In the genomic region with DNA sequence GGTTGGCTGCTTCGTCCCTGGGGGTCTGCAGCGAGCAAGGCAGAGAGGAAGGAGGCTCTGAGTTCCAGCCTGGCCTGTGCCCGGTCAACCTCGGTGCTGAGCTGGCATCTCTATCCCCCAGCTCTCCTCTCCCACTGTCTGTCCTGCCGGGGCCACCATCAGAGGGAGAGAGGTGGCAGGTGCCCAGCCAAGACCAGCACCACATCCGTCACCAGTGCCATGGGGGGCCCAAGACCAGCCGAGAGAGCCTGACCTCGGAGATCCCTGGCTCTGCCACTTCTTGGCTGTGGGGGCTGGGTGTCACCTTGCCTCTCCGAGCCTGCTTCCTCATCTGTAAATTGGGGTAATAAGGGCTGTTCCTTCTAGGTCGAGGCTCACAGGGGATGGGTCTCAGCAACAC, we compare ENCODE assay signal across 13 cellular contexts. TPM values are rescaled to one million over a fixed set of nuclear protein-coding genes. Genes with fewer than 3 reads are reported as not detected.
DNase-seq lines count a peak whose midpoint lies in the region; ATAC-seq lines count a peak whose summit lies in the region.
"Had no signal": no experiment of that assay in that cellular context is flagged by ENCODE, and none has a peak within 500 bp of the region (broad histone marks: within the 10 kb centered on the region; RNA-seq: fewer than 3 reads in every experiment).

No MANE protein-coding gene starts in this region.

- peaks cover 34% of the 10 kb centered on the region for H3K4me1 Mint-ChIP-seq in activated T-helper 2 cell treated with anti-CD3 and anti-CD28 coated beads, Interferon-gamma antibody, Interleukin-2, Interleukin-4, amounts not matched to agents 10 μg/mL and 5 μg/mL and 100 μg/mL, durations not matched to agents 14 hours and 24 hours and 36 hours (ENCODE audit: low read depth)
- H3K4me1 Mint-ChIP-seq in naive thymus-derived CD4-positive, alpha-beta T cell = peaks cover 19 to 47% (median 34%) of the 10 kb centered on the region in 7 donors
- peaks cover 40% of the 10 kb centered on the region for H3K4me1 Mint-ChIP-seq in activated naive CD4-positive, alpha-beta T cell treated with anti-CD3 and anti-CD28 coated beads, Interleukin-2, amount 10 ng/mL, durations not matched to agents 7 days and 5 days

- CTCF ChIA-PET in naive thymus-derived CD4-positive, alpha-beta T cell (lab: Charles Lee) = interaction anchor here (1.5 kb wide), 1 partner anchor 87 kb away, joined by 3 read pairs; no protein-coding TSS in a partner anchor
- CTCF ChIA-PET in activated naive CD4-positive, alpha-beta T cell treated with anti-CD3 and anti-CD28 coated beads, Interleukin-2, amount 10 ng/mL, durations not matched to agents 7 days and 5 days (lab: Charles Lee) = interaction anchor here (0.6 to 7.2 kb wide), 6 partner anchors 56 to 869 kb away, joined by 3 to 128 read pairs (median 4); no protein-coding TSS in a partner anchor

- POLR2A ChIA-PET in naive thymus-derived CD4-positive, alpha-beta T cell (lab: Charles Lee) = interaction anchor here (0.6 kb wide), 1 partner anchor 89 kb away, joined by 3 read pairs; no protein-coding TSS in a partner anchor

- H3K9me3 ChIP-seq in Karpas-422 (ENCODE audit: low read length) = no peaks in the 10 kb centered on the region
- H3K9me3 ChIP-seq in naive thymus-derived CD4-positive, alpha-beta T cell (ENCODE audit: control insufficient read depth in 2 of 3, low read length in 3 of 3) = no peaks in the 10 kb centered on the region

- intact Hi-C loops in activated T-helper 2 cell treated with anti-CD3 and anti-CD28 coated beads, Interferon-gamma antibody, Interleukin-2, Interleukin-4, amounts not matched to agents 10 μg/mL and 5 μg/mL and 100 μg/mL, durations not matched to agents 14 hours and 24 hours and 36 hours (cut with micrococcal nuclease) = no loop called here
- intact Hi-C loops in naive thymus-derived CD4-positive, alpha-beta T cell (cut with micrococcal nuclease) = no loop called here

- H3K4me3 ChIP-seq in Karpas-422 (ENCODE audit: low read length) = no peak overlapping the region
- no peak overlapping the region for H3K4me3 ChIP-seq in naive thymus-derived CD4-positive, alpha-beta T cell (ENCODE audit: low read length)

- H3K79me2 ChIP-seq in Karpas-422 (ENCODE audit: low read length) = no peaks in the 10 kb centered on the region

- H3K36me3 ChIP-seq in Karpas-422 (ENCODE audit: insufficient read depth, low read length) = no peaks in the 10 kb centered on the region
- no peaks in the 10 kb centered on the region for H3K36me3 ChIP-seq in naive thymus-derived CD4-positive, alpha-beta T cell (ENCODE audit: control insufficient read depth in 2 of 3, insufficient read depth in 3 of 3, low read length in 3 of 3)

- no peaks in the 10 kb centered on the region for H3K27me3 ChIP-seq in Karpas-422 (ENCODE audit: low read length)
- H3K27me3 ChIP-seq in naive thymus-derived CD4-positive, alpha-beta T cell (ENCODE audit: control insufficient read depth in 2 of 2, insufficient read depth in 2 of 2, low read length in 2 of 2) = no peaks in the 10 kb centered on the region

- DNase-seq in CD1c-positive myeloid dendritic cell (ENCODE audit: extremely low spot score) = peak; percentile 33
- no peak for DNase-seq in Karpas-422
- DNase-seq in activated T-helper 2 cell treated with anti-CD3 and anti-CD28 coated beads, Interferon-gamma antibody, Interleukin-2, Interleukin-4, amounts not matched to agents 10 μg/mL and 5 μg/mL and 100 μg/mL, durations not matched to agents 14 hours and 24 hours and 36 hours (ENCODE audit: low spot score) = no peak
- no peak for DNase-seq in naive thymus-derived CD4-positive, alpha-beta T cell
- DNase-seq in NCI-H526 treated with DMSO at 0.1 percent for 48 hours (lab: John Stamatoyannopoulos, UW) = no peak
- DNase-seq in NCI-H128 (lab: John Stamatoyannopoulos, UW; ENCODE audit: unreplicated experiment) = no peak
- DNase-seq in kidney tubule cell (ENCODE audit: low spot score) = no peak
- no peak for DNase-seq in activated naive CD4-positive, alpha-beta T cell treated with anti-CD3 and anti-CD28 coated beads, Interleukin-2, amount 10 ng/mL, durations not matched to agents 7 days and 5 days
- DNase-seq: PC-3 had no signal

- H3K4me1 ChIP-seq in Karpas-422 (ENCODE audit: low read length) = peaks cover 30% of the 10 kb centered on the region
- peaks cover 24 to 31% of the 10 kb centered on the region in 2 donors for H3K4me1 ChIP-seq in naive thymus-derived CD4-positive, alpha-beta T cell (ENCODE audit: control insufficient read depth in 2 of 2, insufficient read depth in 2 of 2, low read length in 2 of 2)

- peaks cover 5% of the 10 kb centered on the region for H4K20me1 ChIP-seq in Karpas-422 (ENCODE audit: insufficient read depth, low read depth, low read length)

- H2AFZ ChIP-seq in Karpas-422 (ENCODE audit: low read length) = no peak overlapping the region

- no peaks in the 10 kb centered on the region for H3K9me2 ChIP-seq in Karpas-422 (replicated peaks; ENCODE audit: insufficient read depth, low read length)

- H3K4me3 Mint-ChIP-seq in activated T-helper 2 cell treated with anti-CD3 and anti-CD28 coated beads, Interferon-gamma antibody, Interleukin-2, Interleukin-4, amounts not matched to agents 10 μg/mL and 5 μg/mL and 100 μg/mL, durations not matched to agents 14 hours and 24 hours and 36 hours (ENCODE audit: low read depth) = no peak overlapping the region
- H3K4me3 Mint-ChIP-seq in naive thymus-derived CD4-positive, alpha-beta T cell = peak overlapping the region in 8 of 10 donors; percentile 5 to 77 (median 52)
- no peak overlapping the region for H3K4me3 Mint-ChIP-seq in activated naive CD4-positive, alpha-beta T cell treated with anti-CD3 and anti-CD28 coated beads, Interleukin-2, amount 10 ng/mL, durations not matched to agents 7 days and 5 days
- H3K4me3 Mint-ChIP-seq: activated CD4-positive, alpha-beta memory T cell treated with anti-CD3 and anti-CD28 coated beads for 36 hours; brain had no signal

- H3K4me2 ChIP-seq in Karpas-422 (ENCODE audit: low read depth, low read length, poor library complexity, severe bottlenecking) = peak overlapping the region; percentile 29

- no peaks in the 10 kb centered on the region for H3K27me3 Mint-ChIP-seq in activated T-helper 2 cell treated with anti-CD3 and anti-CD28 coated beads, Interferon-gamma antibody, Interleukin-2, Interleukin-4, amounts not matched to agents 10 μg/mL and 5 μg/mL and 100 μg/mL, durations not matched to agents 14 hours and 24 hours and 36 hours (ENCODE audit: low read depth)
- H3K27me3 Mint-ChIP-seq in naive thymus-derived CD4-positive, alpha-beta T cell = no peaks in the 10 kb centered on the region
- H3K27me3 Mint-ChIP-seq in activated naive CD4-positive, alpha-beta T cell treated with anti-CD3 and anti-CD28 coated beads, Interleukin-2, amount 10 ng/mL, durations not matched to agents 7 days and 5 days = peaks cover 22% of the 10 kb centered on the region
- H3K27me3 Mint-ChIP-seq: activated CD4-positive, alpha-beta memory T cell treated with anti-CD3 and anti-CD28 coated beads for 36 hours had no signal

- ATAC-seq in naive thymus-derived CD4-positive, alpha-beta T cell = peak; percentile 16
- ATAC-seq: PC-3 had no signal

- H3K9me3 Mint-ChIP-seq in activated T-helper 2 cell treated with anti-CD3 and anti-CD28 coated beads, Interferon-gamma antibody, Interleukin-2, Interleukin-4, amounts not matched to agents 10 μg/mL and 5 μg/mL and 100 μg/mL, durations not matched to agents 14 hours and 24 hours and 36 hours = no peaks in the 10 kb centered on the region
- no peaks in the 10 kb centered on the region for H3K9me3 Mint-ChIP-seq in naive thymus-derived CD4-positive, alpha-beta T cell
- H3K9me3 Mint-ChIP-seq in activated naive CD4-positive, alpha-beta T cell treated with anti-CD3 and anti-CD28 coated beads, Interleukin-2, amount 10 ng/mL, durations not matched to agents 7 days and 5 days = no peaks in the 10 kb centered on the region
- H3K9me3 Mint-ChIP-seq: activated CD4-positive, alpha-beta memory T cell treated with anti-CD3 and anti-CD28 coated beads for 36 hours had no signal

- peak overlapping the region; percentile 72 for H3K27ac Mint-ChIP-seq in activated T-helper 2 cell treated with anti-CD3 and anti-CD28 coated beads, Interferon-gamma antibody, Interleukin-2, Interleukin-4, amounts not matched to agents 10 μg/mL and 5 μg/mL and 100 μg/mL, durations not matched to agents 14 hours and 24 hours and 36 hours
- H3K27ac Mint-ChIP-seq in naive thymus-derived CD4-positive, alpha-beta T cell = peak overlapping the region in 4 of 9 donors; percentile 24 to 52 (median 40)
- no peak overlapping the region for H3K27ac Mint-ChIP-seq in activated naive CD4-positive, alpha-beta T cell treated with anti-CD3 and anti-CD28 coated beads, Interleukin-2, amount 10 ng/mL, durations not matched to agents 7 days and 5 days
- H3K27ac Mint-ChIP-seq: activated CD4-positive, alpha-beta memory T cell treated with anti-CD3 and anti-CD28 coated beads for 36 hours; brain had no signal

- no peak overlapping the region; the same call in 1 of the 2 replicates for H3K9ac ChIP-seq in Karpas-422 (ENCODE audit: low read length)

- no peak overlapping the region for H3K27ac ChIP-seq in Karpas-422 (ENCODE audit: low read length)
- peak overlapping the region; percentile 2 for H3K27ac ChIP-seq in naive thymus-derived CD4-positive, alpha-beta T cell (ENCODE audit: low read depth, low read length)

- H3K36me3 Mint-ChIP-seq in activated T-helper 2 cell treated with anti-CD3 and anti-CD28 coated beads, Interferon-gamma antibody, Interleukin-2, Interleukin-4, amounts not matched to agents 10 μg/mL and 5 μg/mL and 100 μg/mL, durations not matched to agents 14 hours and 24 hours and 36 hours (ENCODE audit: low read depth) = no peaks in the 10 kb centered on the region
- H3K36me3 Mint-ChIP-seq in naive thymus-derived CD4-positive, alpha-beta T cell = no peaks in the 10 kb centered on the region
- H3K36me3 Mint-ChIP-seq in activated naive CD4-positive, alpha-beta T cell treated with anti-CD3 and anti-CD28 coated beads, Interleukin-2, amount 10 ng/mL, durations not matched to agents 7 days and 5 days = no peaks in the 10 kb centered on the region
- H3K36me3 Mint-ChIP-seq: activated CD4-positive, alpha-beta memory T cell treated with anti-CD3 and anti-CD28 coated beads for 36 hours; brain had no signal

RNA-seq across cellular contexts. Expression of a gene that starts 0.6 kb away (rescaled TPM):
- total RNA-seq in Karpas-422 (2014; rRNA removed; shearing (Covaris generic); ENCODE audit: low replicate concordance) = not detected in 2 replicates
- total RNA-seq in activated T-helper 2 cell treated with anti-CD3 and anti-CD28 coated beads, Interferon-gamma antibody, Interleukin-2, Interleukin-4, amounts not matched to agents 10 μg/mL and 5 μg/mL and 100 μg/mL, durations not matched to agents 14 hours and 24 hours and 36 hours = 4.0 and 4.1 TPM in 2 replicates
- 10 to 100 TPM in 1 of 5 experiments, 1 to 10 TPM in 1, under 1 TPM in 2, not detected in 1; 0.27 to 53.7 (median 2.7) TPM for total RNA-seq in naive thymus-derived CD4-positive, alpha-beta T cell
- not detected for polyA plus RNA-seq in naive thymus-derived CD4-positive, alpha-beta T cell
- total RNA-seq: PC-3, renal cortical epithelial cell had no signal
- polyA plus RNA-seq: keratinocyte had no signal

RNA-seq across cellular contexts. Expression of a gene that starts 24.0 kb away (rescaled TPM):
- 0.07 and 0.58 TPM in 2 replicates for total RNA-seq in Karpas-422 (2014; rRNA removed; shearing (Covaris generic); ENCODE audit: low replicate concordance)
- total RNA-seq in activated T-helper 2 cell treated with anti-CD3 and anti-CD28 coated beads, Interferon-gamma antibody, Interleukin-2, Interleukin-4, amounts not matched to agents 10 μg/mL and 5 μg/mL and 100 μg/mL, durations not matched to agents 14 hours and 24 hours and 36 hours = 6.5 and 6.6 TPM in 2 replicates
- total RNA-seq in naive thymus-derived CD4-positive, alpha-beta T cell = 10 to 100 TPM in 2 of 5 experiments, 1 to 10 TPM in 3; 4.8 to 12.5 (median 6.3) TPM
- 1 to 10 TPM; 2.3 to 3.2 TPM for polyA plus RNA-seq in naive thymus-derived CD4-positive, alpha-beta T cell

RNA-seq across cellular contexts. Expression of a gene that starts 47.4 kb away (rescaled TPM):
- 101 and 204 TPM in 2 replicates for total RNA-seq in Karpas-422 (2014; rRNA removed; shearing (Covaris generic); ENCODE audit: low replicate concordance)
- 147 and 155 TPM in 2 replicates for total RNA-seq in activated T-helper 2 cell treated with anti-CD3 and anti-CD28 coated beads, Interferon-gamma antibody, Interleukin-2, Interleukin-4, amounts not matched to agents 10 μg/mL and 5 μg/mL and 100 μg/mL, durations not matched to agents 14 hours and 24 hours and 36 hours
- total RNA-seq in naive thymus-derived CD4-positive, alpha-beta T cell = 100 to 1,000 TPM; 148 to 260 (median 237) TPM
- polyA plus RNA-seq in naive thymus-derived CD4-positive, alpha-beta T cell = 100 to 1,000 TPM in 1 of 2 donors, 10 to 100 TPM in 1; 46.6 to 104 TPM

Comparison
In these comparisons a context has a peak if more than half of its experiments do, and no peak if none do; other contexts are left out.
1. H3K4me3 Mint-ChIP-seq: peak in naive thymus-derived CD4-positive, alpha-beta T cell (8 of 10); none in activated T-helper 2 cell treated with anti-CD3 and anti-CD28 coated beads, Interferon-gamma antibody, Interleukin-2, Interleukin-4, amounts not matched to agents 10 μg/mL and 5 μg/mL and 100 μg/mL, durations not matched to agents 14 hours and 24 hours and 36 hours (single experiment) and activated naive CD4-positive, alpha-beta T cell treated with anti-CD3 and anti-CD28 coated beads, Interleukin-2, amount 10 ng/mL, durations not matched to agents 7 days and 5 days (single experiment).